ENCODE assay signal across 1 cellular context in the genomic region with DNA sequence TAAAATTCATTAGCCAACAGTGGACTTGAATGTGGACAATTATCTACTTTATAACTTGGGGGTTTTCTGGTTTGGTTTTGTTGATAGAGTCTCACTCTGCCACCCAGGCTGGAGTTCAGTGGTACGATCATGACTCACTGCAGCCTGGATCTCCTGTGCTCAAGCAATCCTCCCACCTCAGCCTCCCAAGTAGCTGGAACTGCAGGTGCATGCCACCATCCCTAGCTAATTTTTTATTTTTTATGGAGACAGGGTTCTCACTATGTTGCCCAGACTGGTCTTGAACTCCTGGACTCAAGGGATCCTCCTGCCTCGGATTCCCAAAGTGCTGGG.
TF ChIP-seq lines count a peak whose summit lies in the region.

No MANE protein-coding gene starts in this region.

TF ChIP-seq in WTC11, 78 proteins besides CTCF, POLR2A, EP300 and RAD21 (continued from another document):
- TF ChIP-seq, protein P1, sequence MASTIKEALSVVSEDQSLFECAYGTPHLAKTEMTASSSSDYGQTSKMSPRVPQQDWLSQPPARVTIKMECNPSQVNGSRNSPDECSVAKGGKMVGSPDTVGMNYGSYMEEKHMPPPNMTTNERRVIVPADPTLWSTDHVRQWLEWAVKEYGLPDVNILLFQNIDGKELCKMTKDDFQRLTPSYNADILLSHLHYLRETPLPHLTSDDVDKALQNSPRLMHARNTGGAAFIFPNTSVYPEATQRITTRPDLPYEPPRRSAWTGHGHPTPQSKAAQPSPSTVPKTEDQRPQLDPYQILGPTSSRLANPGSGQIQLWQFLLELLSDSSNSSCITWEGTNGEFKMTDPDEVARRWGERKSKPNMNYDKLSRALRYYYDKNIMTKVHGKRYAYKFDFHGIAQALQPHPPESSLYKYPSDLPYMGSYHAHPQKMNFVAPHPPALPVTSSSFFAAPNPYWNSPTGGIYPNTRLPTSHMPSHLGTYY (CRISPR knock-in tag; IDR thresholded peaks at IDR 0.05) = no peak
- TF ChIP-seq NR2C2 (CRISPR knock-in tag; IDR thresholded peaks at IDR 0.05) = no peak
- TF ChIP-seq, protein P2, sequence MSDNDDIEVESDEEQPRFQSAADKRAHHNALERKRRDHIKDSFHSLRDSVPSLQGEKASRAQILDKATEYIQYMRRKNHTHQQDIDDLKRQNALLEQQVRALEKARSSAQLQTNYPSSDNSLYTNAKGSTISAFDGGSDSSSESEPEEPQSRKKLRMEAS (CRISPR knock-in tag; IDR thresholded peaks at IDR 0.05) = no peak
- TF ChIP-seq, protein P3, sequence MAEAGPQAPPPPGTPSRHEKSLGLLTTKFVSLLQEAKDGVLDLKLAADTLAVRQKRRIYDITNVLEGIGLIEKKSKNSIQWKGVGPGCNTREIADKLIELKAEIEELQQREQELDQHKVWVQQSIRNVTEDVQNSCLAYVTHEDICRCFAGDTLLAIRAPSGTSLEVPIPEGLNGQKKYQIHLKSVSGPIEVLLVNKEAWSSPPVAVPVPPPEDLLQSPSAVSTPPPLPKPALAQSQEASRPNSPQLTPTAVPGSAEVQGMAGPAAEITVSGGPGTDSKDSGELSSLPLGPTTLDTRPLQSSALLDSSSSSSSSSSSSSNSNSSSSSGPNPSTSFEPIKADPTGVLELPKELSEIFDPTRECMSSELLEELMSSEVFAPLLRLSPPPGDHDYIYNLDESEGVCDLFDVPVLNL (CRISPR knock-in tag; IDR thresholded peaks at IDR 0.05; ENCODE audit: borderline replicate concordance, low read depth) = no peak
- TF ChIP-seq, protein P4, sequence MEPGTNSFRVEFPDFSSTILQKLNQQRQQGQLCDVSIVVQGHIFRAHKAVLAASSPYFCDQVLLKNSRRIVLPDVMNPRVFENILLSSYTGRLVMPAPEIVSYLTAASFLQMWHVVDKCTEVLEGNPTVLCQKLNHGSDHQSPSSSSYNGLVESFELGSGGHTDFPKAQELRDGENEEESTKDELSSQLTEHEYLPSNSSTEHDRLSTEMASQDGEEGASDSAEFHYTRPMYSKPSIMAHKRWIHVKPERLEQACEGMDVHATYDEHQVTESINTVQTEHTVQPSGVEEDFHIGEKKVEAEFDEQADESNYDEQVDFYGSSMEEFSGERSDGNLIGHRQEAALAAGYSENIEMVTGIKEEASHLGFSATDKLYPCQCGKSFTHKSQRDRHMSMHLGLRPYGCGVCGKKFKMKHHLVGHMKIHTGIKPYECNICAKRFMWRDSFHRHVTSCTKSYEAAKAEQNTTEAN (CRISPR knock-in tag; IDR thresholded peaks at IDR 0.05) = no peak
- TF ChIP-seq, protein P5, sequence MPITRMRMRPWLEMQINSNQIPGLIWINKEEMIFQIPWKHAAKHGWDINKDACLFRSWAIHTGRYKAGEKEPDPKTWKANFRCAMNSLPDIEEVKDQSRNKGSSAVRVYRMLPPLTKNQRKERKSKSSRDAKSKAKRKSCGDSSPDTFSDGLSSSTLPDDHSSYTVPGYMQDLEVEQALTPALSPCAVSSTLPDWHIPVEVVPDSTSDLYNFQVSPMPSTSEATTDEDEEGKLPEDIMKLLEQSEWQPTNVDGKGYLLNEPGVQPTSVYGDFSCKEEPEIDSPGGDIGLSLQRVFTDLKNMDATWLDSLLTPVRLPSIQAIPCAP (CRISPR knock-in tag; IDR thresholded peaks at IDR 0.05) = no peak
- no peak for TF ChIP-seq ZNF317 (CRISPR knock-in tag; IDR thresholded peaks at IDR 0.05; ENCODE audit: borderline replicate concordance, low read depth)
- TF ChIP-seq JAZF1 (CRISPR knock-in tag; IDR thresholded peaks at IDR 0.05) = no peak
- TF ChIP-seq ZNF263 (CRISPR knock-in tag; IDR thresholded peaks at IDR 0.05; ENCODE audit: low read depth) = no peak
- no peak for TF ChIP-seq ZNF232 (CRISPR knock-in tag; IDR thresholded peaks at IDR 0.05)
- TF ChIP-seq, protein P6, sequence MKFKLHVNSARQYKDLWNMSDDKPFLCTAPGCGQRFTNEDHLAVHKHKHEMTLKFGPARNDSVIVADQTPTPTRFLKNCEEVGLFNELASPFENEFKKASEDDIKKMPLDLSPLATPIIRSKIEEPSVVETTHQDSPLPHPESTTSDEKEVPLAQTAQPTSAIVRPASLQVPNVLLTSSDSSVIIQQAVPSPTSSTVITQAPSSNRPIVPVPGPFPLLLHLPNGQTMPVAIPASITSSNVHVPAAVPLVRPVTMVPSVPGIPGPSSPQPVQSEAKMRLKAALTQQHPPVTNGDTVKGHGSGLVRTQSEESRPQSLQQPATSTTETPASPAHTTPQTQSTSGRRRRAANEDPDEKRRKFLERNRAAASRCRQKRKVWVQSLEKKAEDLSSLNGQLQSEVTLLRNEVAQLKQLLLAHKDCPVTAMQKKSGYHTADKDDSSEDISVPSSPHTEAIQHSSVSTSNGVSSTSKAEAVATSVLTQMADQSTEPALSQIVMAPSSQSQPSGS (CRISPR knock-in tag; IDR thresholded peaks at IDR 0.05; ENCODE audit: borderline replicate concordance, low read depth) = no peak
- no peak for TF ChIP-seq GRHL2 (CRISPR knock-in tag; IDR thresholded peaks at IDR 0.05; ENCODE audit: insufficient replicate concordance, severe bottlenecking)
- no peak for TF ChIP-seq ZNF423 (CRISPR knock-in tag; IDR thresholded peaks at IDR 0.05)
- TF ChIP-seq GTF2I (CRISPR knock-in tag; conservative IDR thresholded peaks at IDR 0.05) = no peak
- TF ChIP-seq, protein P7, sequence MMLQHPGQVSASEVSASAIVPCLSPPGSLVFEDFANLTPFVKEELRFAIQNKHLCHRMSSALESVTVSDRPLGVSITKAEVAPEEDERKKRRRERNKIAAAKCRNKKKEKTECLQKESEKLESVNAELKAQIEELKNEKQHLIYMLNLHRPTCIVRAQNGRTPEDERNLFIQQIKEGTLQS (CRISPR knock-in tag; conservative IDR thresholded peaks at IDR 0.05) = no peak
- no peak for TF ChIP-seq ZNF416 (CRISPR knock-in tag; IDR thresholded peaks at IDR 0.05)
- TF ChIP-seq, protein P8, sequence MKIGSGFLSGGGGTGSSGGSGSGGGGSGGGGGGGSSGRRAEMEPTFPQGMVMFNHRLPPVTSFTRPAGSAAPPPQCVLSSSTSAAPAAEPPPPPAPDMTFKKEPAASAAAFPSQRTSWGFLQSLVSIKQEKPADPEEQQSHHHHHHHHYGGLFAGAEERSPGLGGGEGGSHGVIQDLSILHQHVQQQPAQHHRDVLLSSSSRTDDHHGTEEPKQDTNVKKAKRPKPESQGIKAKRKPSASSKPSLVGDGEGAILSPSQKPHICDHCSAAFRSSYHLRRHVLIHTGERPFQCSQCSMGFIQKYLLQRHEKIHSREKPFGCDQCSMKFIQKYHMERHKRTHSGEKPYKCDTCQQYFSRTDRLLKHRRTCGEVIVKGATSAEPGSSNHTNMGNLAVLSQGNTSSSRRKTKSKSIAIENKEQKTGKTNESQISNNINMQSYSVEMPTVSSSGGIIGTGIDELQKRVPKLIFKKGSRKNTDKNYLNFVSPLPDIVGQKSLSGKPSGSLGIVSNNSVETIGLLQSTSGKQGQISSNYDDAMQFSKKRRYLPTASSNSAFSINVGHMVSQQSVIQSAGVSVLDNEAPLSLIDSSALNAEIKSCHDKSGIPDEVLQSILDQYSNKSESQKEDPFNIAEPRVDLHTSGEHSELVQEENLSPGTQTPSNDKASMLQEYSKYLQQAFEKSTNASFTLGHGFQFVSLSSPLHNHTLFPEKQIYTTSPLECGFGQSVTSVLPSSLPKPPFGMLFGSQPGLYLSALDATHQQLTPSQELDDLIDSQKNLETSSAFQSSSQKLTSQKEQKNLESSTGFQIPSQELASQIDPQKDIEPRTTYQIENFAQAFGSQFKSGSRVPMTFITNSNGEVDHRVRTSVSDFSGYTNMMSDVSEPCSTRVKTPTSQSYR (CRISPR knock-in tag; IDR thresholded peaks at IDR 0.05) = no peak
